In the genomic region with DNA sequence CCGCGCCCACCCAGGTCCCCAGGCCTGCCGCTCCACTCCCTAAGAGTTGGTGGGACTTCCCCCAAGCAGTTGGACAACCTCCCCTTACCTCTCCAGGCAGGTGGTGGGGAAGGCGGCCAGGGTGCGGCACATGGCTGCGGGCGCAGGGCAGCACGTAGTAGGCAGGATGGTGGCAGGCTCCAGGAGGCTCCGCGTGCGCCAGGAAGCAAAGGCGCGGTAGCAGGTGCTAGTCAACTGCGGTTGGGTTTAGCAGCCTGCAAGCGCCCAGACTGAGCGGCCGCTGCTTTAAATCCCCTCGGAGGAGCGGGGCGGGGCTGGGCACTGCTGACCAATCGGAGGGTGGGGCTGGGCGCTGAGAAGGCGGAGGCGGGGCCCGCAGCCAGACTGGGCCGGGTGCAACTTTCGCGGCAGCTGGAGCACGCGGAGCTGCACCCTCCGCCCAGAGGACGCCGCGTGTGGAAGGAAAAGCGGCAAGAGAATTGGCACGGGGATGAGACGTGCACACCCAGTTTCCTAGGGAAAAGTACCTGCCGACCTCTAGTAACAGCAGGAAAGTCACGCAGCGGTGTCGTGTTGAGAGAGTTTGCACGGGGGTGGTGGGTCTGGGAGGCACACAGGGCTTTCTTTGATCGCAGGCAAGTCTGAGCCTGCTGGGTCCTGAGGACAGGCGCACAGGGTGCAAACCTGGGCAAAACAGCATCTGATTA, we compare ENCODE assay signal across 1 cellular context.
A peak's percentile ranks its signal among the peaks of the same experiment; 100 is the strongest.
TF ChIP-seq lines count a peak whose summit lies in the region.

Gene RGS16, minus strand, starts transcription at position 262 of the 707 bp plus-strand sequence. Its CDS starts 130 bp downstream, at position 132.

TF ChIP-seq in SK-N-SH, 30 proteins besides CTCF, POLR2A, EP300 and RAD21 (continued from another document):
- no peak for TF ChIP-seq ZBTB33 (IDR thresholded peaks at IDR 0.05; ENCODE audit: borderline replicate concordance, low read depth)
- no peak for TF ChIP-seq USF2 (IDR thresholded peaks at IDR 0.05; ENCODE audit: borderline replicate concordance, low read depth, low read length)
- TF ChIP-seq ELF1 (IDR thresholded peaks at IDR 0.05), result no peak
- no peak for TF ChIP-seq RFX5 (IDR thresholded peaks at IDR 0.05; ENCODE audit: low read length)
- no peak for TF ChIP-seq FOXJ3 (CRISPR knock-in tag; IDR thresholded peaks at IDR 0.05)
- no peak for TF ChIP-seq GATA2 (CRISPR knock-in tag; IDR thresholded peaks at IDR 0.05)
- TF ChIP-seq MAX (IDR thresholded peaks at IDR 0.05; ENCODE audit: low read depth), result peak; percentile 96
- peak; percentile 59; the same call in 1 of the 2 replicates for TF ChIP-seq TAF1 (IDR thresholded peaks at IDR 0.05; ENCODE audit: borderline replicate concordance, low read depth, low read length)
- TF ChIP-seq MXI1 (IDR thresholded peaks at IDR 0.05; ENCODE audit: low read depth, low read length), result peak; percentile 77
- TF ChIP-seq CHD2 (IDR thresholded peaks at IDR 0.05; ENCODE audit: low read length, partially characterized antibody), result no peak
